Comparison of ENCODE assay signal across 1 cellular context in the genomic region with DNA sequence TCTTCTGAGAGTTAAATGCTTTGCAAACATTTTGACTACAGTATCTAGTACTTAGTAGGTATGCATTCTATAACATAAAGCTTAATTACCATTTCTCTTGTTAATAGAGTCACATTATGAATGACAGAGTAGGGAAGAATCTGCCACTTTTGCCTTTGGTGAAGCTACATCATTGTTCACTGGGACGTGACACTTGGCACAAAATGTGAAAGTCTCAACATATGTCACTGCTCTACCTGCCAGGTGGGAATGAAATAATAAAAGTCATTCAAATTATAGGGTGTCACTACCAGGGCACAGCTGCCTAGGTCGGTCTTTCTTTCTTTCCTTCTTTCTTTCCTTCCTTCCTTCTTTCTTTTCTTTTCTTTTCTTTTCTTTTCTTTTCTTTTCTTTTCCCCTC.
TF ChIP-seq lines count a peak whose summit lies in the region.

No MANE protein-coding gene starts in this region.

TF ChIP-seq in HepG2, 621 proteins besides CTCF, POLR2A, EP300 and RAD21:
- peak; percentile 33 for TF ChIP-seq HNRNPK (IDR thresholded peaks at IDR 0.05; ENCODE audit: low read depth, low read length, poor library complexity, severe bottlenecking)
- TF ChIP-seq, protein P1, sequence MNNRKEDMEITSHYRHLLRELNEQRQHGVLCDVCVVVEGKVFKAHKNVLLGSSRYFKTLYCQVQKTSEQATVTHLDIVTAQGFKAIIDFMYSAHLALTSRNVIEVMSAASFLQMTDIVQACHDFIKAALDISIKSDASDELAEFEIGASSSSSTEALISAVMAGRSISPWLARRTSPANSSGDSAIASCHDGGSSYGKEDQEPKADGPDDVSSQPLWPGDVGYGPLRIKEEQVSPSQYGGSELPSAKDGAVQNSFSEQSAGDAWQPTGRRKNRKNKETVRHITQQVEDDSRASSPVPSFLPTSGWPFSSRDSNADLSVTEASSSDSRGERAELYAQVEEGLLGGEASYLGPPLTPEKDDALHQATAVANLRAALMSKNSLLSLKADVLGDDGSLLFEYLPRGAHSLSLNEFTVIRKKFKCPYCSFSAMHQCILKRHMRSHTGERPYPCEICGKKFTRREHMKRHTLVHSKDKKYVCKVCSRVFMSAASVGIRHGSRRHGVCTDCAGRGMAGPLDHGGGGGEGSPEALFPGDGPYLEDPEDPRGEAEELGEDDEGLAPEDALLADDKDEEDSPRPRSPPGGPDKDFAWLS (CRISPR knock-in tag; IDR thresholded peaks at IDR 0.05; ENCODE audit: borderline replicate concordance), result no peak
